ENCODE assay signal across 6 cellular contexts in genomic region chr12:32099275-32099674, GRCh38. TPM values are rescaled to one million over a fixed set of nuclear protein-coding genes. Genes with fewer than 3 reads are reported as not detected.
DNase-seq lines count a peak whose midpoint lies in the region; ATAC-seq, FAIRE-seq and TF ChIP-seq lines count a peak whose summit lies in the region.
"Not testable (repeated sequence)": the region's sequence is repeated elsewhere in the genome, so short reads cannot be mapped to it uniquely, and the experiment has no call there.

No MANE protein-coding gene starts in this region.

- ATAC-seq in A549, result not testable (repeated sequence)

- H4K91ac ChIP-seq in H9 (ENCODE audit: insufficient read length, low read depth, low read length), result not testable (repeated sequence)

- H3K79me2 ChIP-seq in H9 (ENCODE audit: insufficient read depth, low read length); neural progenitor cell (ENCODE audit: low read depth): not testable (repeated sequence)

- POLR2A ChIA-PET in A549 (lab: Yijun Ruan, JAX), result not testable (repeated sequence)

- H2BK5ac ChIP-seq in H9 (ENCODE audit: insufficient read length, low read length), result not testable (repeated sequence)

- not testable (repeated sequence) for TF ChIP-seq EP300 in A549 (IDR thresholded peaks at IDR 0.05)

- H3K4me2 ChIP-seq in A549; H9 (ENCODE audit: insufficient read depth, insufficient read length, low read length); neural progenitor cell: not testable (repeated sequence)

- not testable (repeated sequence) for H3K36me3 Mint-ChIP-seq in H9 (ENCODE audit: insufficient read depth in 1 of 3, low read depth in 3 of 3); endodermal cell (ENCODE audit: low read depth); neural progenitor cell

- not testable (repeated sequence) for H2BK15ac ChIP-seq in H9 (ENCODE audit: low read depth, low read length)

- not testable (repeated sequence) for H3K9me3 ChIP-seq in A549; H9 (ENCODE audit: control insufficient read depth, low read depth, low read length); HUES6 (ENCODE audit: control insufficient read depth, insufficient read depth, low read depth, low read length); endodermal cell (ENCODE audit: control insufficient read depth, low read length); neural progenitor cell (ENCODE audit: low read depth)

- H3K56ac ChIP-seq in H9 (ENCODE audit: insufficient read length, low read depth, low read length), result not testable (repeated sequence)

- CTCF ChIA-PET in A549 (lab: Yijun Ruan, JAX), result interaction anchor here (1.0 kb wide), 1 partner anchor 446 kb away, joined by 4 read pairs; no protein-coding TSS in a partner anchor

- no CpG with 5 or more reads among the region's 1 CpG for WGBS in A549 (ENCODE audit: missing lambda C conversion rate)
- WGBS in H9 (ENCODE audit: extremely low coverage, insufficient read length, low lambda C conversion rate), result no CpG with 5 or more reads among the region's 1 CpG
- WGBS in endodermal cell (ENCODE audit: insufficient coverage in 1 of 2, insufficient read length in 1 of 2), 2 experiments, result no CpG with 5 or more reads among the region's 1 CpG

- not testable (repeated sequence) for H3K18ac ChIP-seq in H9 (ENCODE audit: insufficient read length, low read depth, low read length)

- H3K27ac Mint-ChIP-seq in H9, result peak overlapping the region in 2 of 3 experiments; percentile 35 to 96; a peak in 4 of 7 replicates
- peak overlapping the region; percentile 55 for H3K27ac Mint-ChIP-seq in endodermal cell
- H3K27ac Mint-ChIP-seq in neural progenitor cell, result peak overlapping the region; percentile 40

- H3K36me3 ChIP-seq in HUES6 (ENCODE audit: control insufficient read depth, insufficient read depth, low read length); endodermal cell (ENCODE audit: control insufficient read depth, insufficient read depth, low read length); neural progenitor cell: not testable (repeated sequence)

- H3K27me3 Mint-ChIP-seq in H9 (ENCODE audit: low read depth); endodermal cell (ENCODE audit: insufficient read depth); neural progenitor cell (ENCODE audit: insufficient read depth, low read depth): not testable (repeated sequence)

- TF ChIP-seq CTCF in A549 (IDR thresholded peaks at IDR 0.05); H9 (conservative IDR thresholded peaks at IDR 0.05); endodermal cell (conservative IDR thresholded peaks at IDR 0.05); neural progenitor cell (IDR thresholded peaks at IDR 0.05): not testable (repeated sequence)

- not testable (repeated sequence) for FAIRE-seq in A549 (lab: Jason Lieb, UNC)

- not testable (repeated sequence) for H2AFZ ChIP-seq in H9 (ENCODE audit: low read length); neural progenitor cell (replicated peaks)

- not testable (repeated sequence) for H2AK5ac ChIP-seq in H9 (ENCODE audit: insufficient read length, low read length)

- not testable (repeated sequence) for H3K4me3 ChIP-seq in A549; HUES6 (ENCODE audit: low read depth, low read length); endodermal cell (ENCODE audit: low read length); neural progenitor cell

- not testable (repeated sequence) for TF ChIP-seq POLR2A in A549 (IDR thresholded peaks at IDR 0.05; ENCODE audit: low read length)

- H4K5ac ChIP-seq in H9 (ENCODE audit: insufficient read length, low read depth, low read length), result not testable (repeated sequence)

- H3K27ac ChIP-seq in A549; H9 (ENCODE audit: insufficient read length, low read depth, low read length); endodermal cell (ENCODE audit: low read depth, low read length): not testable (repeated sequence)
- H3K27ac ChIP-seq in HUES6 (ENCODE audit: low read depth, low read length), result 0 out of 2 replicates have a peak overlapping the region, but pooled peaks have one; percentile 60
- H3K27ac ChIP-seq in neural progenitor cell, result peak overlapping the region; percentile 38

- not testable (repeated sequence) for H3K23ac ChIP-seq in H9 (ENCODE audit: insufficient read length, low read depth, low read length)

- not testable (repeated sequence) for TF ChIP-seq RAD21 in A549 (conservative IDR thresholded peaks at IDR 0.05 in 1 of 2, IDR thresholded peaks at IDR 0.05 in 1 of 2)

- H2BK20ac ChIP-seq in H9 (ENCODE audit: low read depth, low read length, poor library complexity, severe bottlenecking), result not testable (repeated sequence)

- H3K4me1 Mint-ChIP-seq in H9 (peaks cover 25 to 33% of the 10 kb centered on the region in 2 experiments), endodermal cell (peaks cover 12% of the 10 kb centered on the region)
- not testable (repeated sequence) for H3K4me1 Mint-ChIP-seq in neural progenitor cell

- H4K20me1 ChIP-seq in H9 (ENCODE audit: control insufficient read depth, insufficient read depth, insufficient read length); neural progenitor cell (ENCODE audit: low read depth): not testable (repeated sequence)

- not testable (repeated sequence) for H3K9ac ChIP-seq in H9 (ENCODE audit: extremely low read depth, insufficient read length, low read length); endodermal cell (ENCODE audit: extremely low read depth, low read length, poor library complexity, severe bottlenecking); neural progenitor cell
- peak overlapping the region; percentile 34 for H3K9ac ChIP-seq in HUES6 (ENCODE audit: low read length)

- not testable (repeated sequence) for H3T11ph ChIP-seq in H9 (ENCODE audit: low read length)

- DNase-seq in A549 (ENCODE audit: low read depth in 1 of 2, low spot score in 1 of 2); H9; endodermal cell; neural progenitor cell (ENCODE audit: low spot score): not testable (repeated sequence)
- peak; percentile 10 for DNase-seq in islet precursor cell

- H3K4ac ChIP-seq in H9 (ENCODE audit: low read depth, low read length), result not testable (repeated sequence)

- H3K27me3 ChIP-seq in H9 (ENCODE audit: insufficient read depth, low read length); HUES6 (ENCODE audit: control insufficient read depth, insufficient read depth, low read length); endodermal cell (ENCODE audit: control insufficient read depth, insufficient read depth, low read length, poor library complexity, severe bottlenecking); neural progenitor cell: not testable (repeated sequence)

- H2BK12ac ChIP-seq in H9 (ENCODE audit: insufficient read length, low read depth, low read length), result not testable (repeated sequence)

- not testable (repeated sequence) for H3K23me2 ChIP-seq in H9 (ENCODE audit: insufficient read length, low read depth, low read length, poor library complexity, severe bottlenecking)

- H3K4me3 Mint-ChIP-seq in H9, endodermal cell, neural progenitor cell: not testable (repeated sequence)

- not testable (repeated sequence) for H3K14ac ChIP-seq in H9 (ENCODE audit: insufficient read depth, low read length)

- H3K9me3 Mint-ChIP-seq in H9, endodermal cell, neural progenitor cell: not testable (repeated sequence)

- not testable (repeated sequence) for H3F3A ChIP-seq in neural progenitor cell (ENCODE audit: low read depth)

- not testable (repeated sequence) for H4K8ac ChIP-seq in H9 (replicated peaks; ENCODE audit: insufficient read length, low read depth, low read length)

- not testable (repeated sequence) for H3K4me1 ChIP-seq in A549; H9 (ENCODE audit: insufficient read depth, low read length); endodermal cell (ENCODE audit: control insufficient read depth, insufficient read depth, low read length); neural progenitor cell
- H3K4me1 ChIP-seq in HUES6 (ENCODE audit: control insufficient read depth, insufficient read depth, low read length), result peaks cover 15% of the 10 kb centered on the region

- not testable (repeated sequence) for H2BK120ac ChIP-seq in H9 (ENCODE audit: low read depth, low read length, poor library complexity, severe bottlenecking)

- H3K79me1 ChIP-seq in H9 (ENCODE audit: insufficient read depth, low read depth, low read length, poor library complexity, severe bottlenecking), result not testable (repeated sequence)

TF ChIP-seq in A549, 52 proteins besides CTCF, POLR2A, EP300 and RAD21:
- peak; percentile 32; the same call in 1 of the 2 replicates for TF ChIP-seq HOXB13 (CRISPR knock-in tag; IDR thresholded peaks at IDR 0.05; ENCODE audit: low read depth)

RNA-seq across cellular contexts. Expression of gene BICD1, which starts 7.4 kb away (rescaled TPM):
- 21.7 and 24.3 TPM in 2 replicates for polyA plus RNA-seq in A549 (2011; rRNA removed)
- polyA plus RNA-seq in A549 (2012; cell fraction: cytosol; rRNA removed), result 9.6 and 11.7 TPM in 2 replicates
- 21.7 and 33.5 TPM in 2 replicates for polyA plus RNA-seq in A549 (2012; cell fraction: nucleus; rRNA removed)
- polyA plus RNA-seq in A549 (2017; fragmentation: RNase III; extraction: RNeasy Plus Mini Kit Qiagen cat#74134 plus additional on column Dnase treatment), result 12.4 to 13.1 TPM (median 13.0 TPM) in 3 replicates
- 31.0 and 34.4 TPM in 2 replicates for polyA minus RNA-seq in A549 (2011; rRNA and poly(A)+ RNA removed)
- total RNA-seq in H9 (2021), result 128 and 134 TPM in 2 replicates
- total RNA-seq in endodermal cell, result 100 to 1,000 TPM in 1 of 2 donors, 10 to 100 TPM in 1; 56.0 to 101 TPM
- 24.8 TPM for polyA plus RNA-seq in endodermal cell (2013, experiment 1 of 2)
- polyA plus RNA-seq in endodermal cell (2013, experiment 2 of 2), result 21.9 TPM
- 20.3 and 23.6 TPM in 2 replicates for total RNA-seq in neural progenitor cell (ENCODE audit: low replicate concordance)
